Comparison of ENCODE assay signal across 14 cellular contexts in the genomic region with DNA sequence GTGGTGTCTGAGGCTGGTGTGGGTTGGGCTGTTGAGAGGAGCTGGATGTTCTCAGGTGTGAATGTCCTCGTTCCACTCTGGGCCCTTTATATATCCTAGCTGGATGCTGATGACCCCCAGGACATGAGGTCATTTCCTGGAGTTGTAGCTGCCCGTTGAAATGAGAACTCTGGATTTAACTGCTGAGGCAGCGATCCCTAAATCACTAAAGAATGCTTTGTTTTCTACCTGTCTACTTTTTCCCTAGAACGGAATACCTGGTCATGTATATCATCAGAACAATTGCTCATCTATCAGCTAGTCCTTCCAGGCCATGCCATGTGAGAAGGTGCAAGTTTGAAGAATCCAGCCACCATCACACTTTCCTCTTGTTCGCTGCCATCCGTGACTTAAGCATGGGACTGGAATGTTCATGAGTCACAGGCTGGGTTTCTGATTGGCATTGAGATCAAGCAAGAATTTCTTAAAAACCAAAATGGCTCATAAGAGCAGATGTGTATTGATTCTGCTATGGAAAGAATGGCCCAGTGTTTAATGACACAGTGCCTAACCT. TPM values are rescaled to one million over a fixed set of nuclear protein-coding genes. Genes with fewer than 3 reads are reported as not detected.
DNase-seq lines count a peak whose midpoint lies in the region; ATAC-seq and TF ChIP-seq lines count a peak whose summit lies in the region.
"Had no signal": no experiment of that assay in that cellular context is flagged by ENCODE, and none has a peak within 500 bp of the region (broad histone marks: within the 10 kb centered on the region; RNA-seq: fewer than 3 reads in every experiment).

A gene with protein sequence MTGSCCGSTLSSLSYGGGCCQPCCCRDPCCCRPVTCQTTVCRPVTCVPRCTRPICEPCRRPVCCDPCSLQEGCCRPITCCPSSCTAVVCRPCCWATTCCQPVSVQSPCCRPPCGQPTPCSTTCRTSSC (minus strand): TSS at position 63 of the 553 bp plus-strand sequence. CDS start 64 bp downstream, outside the sequence.

- no peaks in the 10 kb centered on the region for H3K4me1 ChIP-seq in Panc1 (ENCODE audit: control insufficient read depth, insufficient read depth, low read length)

- intact Hi-C loops in Panc1 (cut with micrococcal nuclease; ENCODE audit: unreplicated experiment): no loop called here
- intact Hi-C loops in left cardiac atrium (cut with DNase I): no loop called here
- intact Hi-C loops in left colon (cut with DNase I, micrococcal nuclease): no loop called here

- no peaks in the 10 kb centered on the region for H3K36me3 ChIP-seq in Panc1 (ENCODE audit: control insufficient read depth, insufficient read depth, low read length)

- no peak within 1 kb of the TSS for H3K4me3 ChIP-seq in Panc1 (ENCODE audit: low read depth in 2 of 2, low read length in 2 of 2)
- H3K4me3 ChIP-seq in epithelial cell of esophagus (ENCODE audit: low read length): no peak within 1 kb of the TSS
- H3K4me3 ChIP-seq: lung, skin epidermis had no signal

- H3K27ac ChIP-seq in Panc1 (ENCODE audit: low read length): no peak within 1 kb of the TSS

- ATAC-seq in Panc1 (peak; percentile 67), left cardiac atrium (no peak), left colon (no peak)

- peak; percentile 98 for DNase-seq in EH (ENCODE audit: low read depth)
- DNase-seq in Panc1 (ENCODE audit: low read depth, low spot score): peak; percentile 45
- peak; percentile 97 for DNase-seq in epithelial cell of esophagus (ENCODE audit: low read depth)
- peak; percentile 92 for DNase-seq in non-pigmented ciliary epithelial cell (ENCODE audit: low read depth)
- DNase-seq in NOMO-1 (lab: John Stamatoyannopoulos, UW; ENCODE audit: unreplicated experiment in 2 of 2): no peak
- no peak for DNase-seq in GM13976 (ENCODE audit: low spot score)
- DNase-seq in left cardiac atrium: no peak
- DNase-seq in left colon: no peak
- DNase-seq: activated CD4-positive, alpha-beta T cell treated with anti-CD3 and anti-CD28 coated beads, Interleukin-2, amount 50 U/mL, for 1 hour; DMS 273 treated with DMSO at 0.1 percent for 48 hours; NCI-H1930 had no signal

- H3K9me3 ChIP-seq in Panc1 (ENCODE audit: control insufficient read depth, insufficient read depth, low read depth, low read length): no peaks in the 10 kb centered on the region

- CTCF ChIA-PET in Panc1 (lab: Charles Lee): no interaction called here

- in situ Hi-C loops in Panc1 (cut with HindIII; ENCODE audit: low pct_unique_long_range_greater_than_20kb, low sequenced_read_pairs): no loop called here
- in situ Hi-C loops in GM13976 (cut with MboI; ENCODE audit: low sequenced_read_pairs, unreplicated experiment): no loop called here

- H3K27me3 ChIP-seq in Panc1 (ENCODE audit: control insufficient read depth, insufficient read depth, low read length): no peaks in the 10 kb centered on the region

- POLR2A ChIA-PET in Panc1 (lab: Charles Lee): no interaction called here

- no TSS peak for BruUV-seq in Panc1 (replicated peaks; lab: Mats Ljungman, UMichigan)

- TF ChIP-seq CTCF in Panc1 (IDR thresholded peaks at IDR 0.05): no peak
- TF ChIP-seq CTCF in epithelial cell of esophagus (IDR thresholded peaks at IDR 0.05; ENCODE audit: insufficient read depth, low read depth, low read length, missing control alignments): no peak
- no peak for TF ChIP-seq CTCF in GM13976 (IDR thresholded peaks at IDR 0.05; ENCODE audit: borderline replicate concordance, control extremely low read depth, extremely low read depth, insufficient read depth, missing control alignments)

RNA-seq across cellular contexts. Expression of the gene that starts here (rescaled TPM):
- total RNA-seq in Panc1 (2021; ENCODE audit: unreplicated experiment): not detected
- not detected for polyA plus RNA-seq in Panc1 (2012; ENCODE audit: insufficient read length)
- total RNA-seq in left cardiac atrium: not detected
- total RNA-seq in left colon: not detected
- total RNA-seq: lung, OCI-LY7 had no signal
- polyA plus RNA-seq: lung had no signal

Comparison
In these comparisons a context has a peak if more than half of its experiments do, and no peak if none do; other contexts are left out.
1. Peak in DNase-seq and ATAC-seq in Panc1; RNA of the gene not detected or under 1 TPM.
2. DNase-seq: peak in EH (single experiment), epithelial cell of esophagus (single experiment) and non-pigmented ciliary epithelial cell (single experiment); none in NOMO-1 (0 of 2), GM13976 (single experiment), left cardiac atrium (single experiment) and left colon (0 of 2).